20 cellular contexts compared by ENCODE assay signal in the genomic region with DNA sequence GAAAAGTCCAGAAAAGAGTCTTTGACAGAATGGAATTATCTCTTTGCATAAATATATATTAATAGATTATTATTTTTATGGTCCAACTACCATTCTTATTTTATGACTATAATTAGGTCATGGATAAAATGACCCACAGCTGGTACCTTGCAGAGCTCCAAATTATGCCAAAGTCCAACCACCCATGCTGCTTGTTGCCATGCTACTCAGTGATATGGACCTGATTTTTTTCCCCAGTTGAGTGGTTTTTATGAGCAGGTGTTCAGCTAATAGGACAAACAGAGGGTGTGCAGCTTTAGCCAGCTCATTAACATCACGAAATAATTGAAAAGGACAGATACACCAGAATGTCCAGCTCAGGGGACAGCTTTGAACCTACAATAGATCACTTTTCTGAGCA.
"Had no signal": no experiment of that assay in that cellular context is flagged by ENCODE, and none has a peak within 500 bp of the region (broad histone marks: within the 10 kb centered on the region; RNA-seq: fewer than 3 reads in every experiment).

No MANE protein-coding gene starts in this region.

- ATAC-seq: effector memory CD8-positive, alpha-beta T cell; gastroesophageal sphincter; natural killer cell; right cardiac atrium; stimulated activated naive CD8-positive, alpha-beta T cell treated with anti-CD3 and anti-CD28 coated beads, Interleukin-15, Interleukin-2, amounts not matched to agents 100 U/mL and 50 U/mL, for 24 hours had no signal

- DNase-seq: effector memory CD8-positive, alpha-beta T cell; esophagus squamous epithelium; glutamatergic neuron; left ventricle myocardium inferior; lower lobe of right lung; natural killer cell; ovary; right cardiac atrium; stimulated activated CD4-positive, alpha-beta T cell treated with anti-CD3 and anti-CD28 coated beads, Interleukin-2, amount 100 ng/mL, for 48 hours; stimulated activated naive CD8-positive, alpha-beta T cell treated with anti-CD3 and anti-CD28 coated beads, Interleukin-15, Interleukin-2, amounts not matched to agents 100 U/mL and 50 U/mL, for 24 hours; thyroid gland had no signal

- H3K4me3 Mint-ChIP-seq: dendritic cell treated with granulocyte-macrophage colony-stimulating factor and Interleukin-4, amounts not matched to agents 40 ng/mL and 50 ng/mL, for 4 days; effector memory CD8-positive, alpha-beta T cell; memory B cell; mesothelial cell of epicardium; natural killer cell; neural crest cell; type B pancreatic cell had no signal

- H3K27ac ChIP-seq: gastroesophageal sphincter, left ventricle myocardium inferior, lower lobe of right lung, ovary, suprapubic skin, thyroid gland had no signal

- FAIRE-seq: keratinocyte, urothelium cell line had no signal

- H3K36me3 Mint-ChIP-seq: memory B cell, mesothelial cell of epicardium, natural killer cell, type B pancreatic cell had no signal

- H3K27ac Mint-ChIP-seq: dendritic cell treated with granulocyte-macrophage colony-stimulating factor and Interleukin-4, amounts not matched to agents 40 ng/mL and 50 ng/mL, for 4 days; effector memory CD8-positive, alpha-beta T cell; memory B cell; mesothelial cell of epicardium; natural killer cell; type B pancreatic cell had no signal

- H3K4me1 Mint-ChIP-seq: memory B cell, mesothelial cell of epicardium, natural killer cell, neural crest cell had no signal

- H3K9me3 Mint-ChIP-seq: effector memory CD8-positive, alpha-beta T cell; natural killer cell had no signal
